8 cellular contexts compared by ENCODE assay signal in the genomic region with DNA sequence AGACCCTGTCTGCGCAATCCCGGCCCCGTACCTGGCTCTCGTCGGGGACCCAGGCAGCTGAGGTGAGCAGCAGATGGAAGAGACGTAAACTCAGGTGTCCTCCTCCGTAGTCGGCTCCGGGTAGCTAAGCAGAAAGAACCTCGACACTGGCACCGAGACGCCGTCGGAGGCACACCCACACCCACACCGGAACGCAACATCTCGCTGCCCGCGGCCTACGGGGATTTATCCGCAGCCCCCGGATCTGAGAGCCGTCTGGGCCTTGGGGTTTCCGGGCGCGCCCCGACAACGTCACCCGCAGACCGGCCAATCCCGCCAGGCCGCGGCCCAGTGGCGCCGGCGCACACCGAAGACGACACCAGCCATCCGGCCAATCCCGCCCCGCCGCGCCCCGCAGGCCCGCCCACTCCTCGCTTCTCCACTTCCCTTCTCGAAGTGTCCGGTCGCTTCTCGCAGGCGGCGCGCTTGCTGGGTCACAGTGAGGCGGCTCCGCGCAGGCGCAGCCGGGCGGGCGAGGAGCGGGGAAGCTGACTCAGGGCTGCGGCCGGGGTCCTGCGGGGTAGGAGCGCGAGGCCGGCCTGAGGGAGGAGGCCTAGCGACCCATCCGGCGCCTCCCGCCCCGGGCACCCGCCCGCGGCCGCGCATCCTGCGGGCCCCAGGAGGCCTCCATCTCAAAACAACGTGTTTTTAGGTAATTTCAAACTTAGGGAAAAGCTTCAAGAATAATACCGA. TPM values are rescaled to one million over a fixed set of nuclear protein-coding genes. Genes with fewer than 3 reads are reported as not detected.
A peak's percentile ranks its signal among the peaks of the same experiment; 100 is the strongest.
DNase-seq lines count a peak whose midpoint lies in the region; ATAC-seq, FAIRE-seq and TF ChIP-seq lines count a peak whose summit lies in the region.

Gene ZFAND2A (minus strand): TSS at position 264 of the 732 bp plus-strand sequence. CDS start 1,984 bp downstream, outside the sequence.

- no peaks in the 10 kb centered on the region for H3K9me3 ChIP-seq in DND-41 (ENCODE audit: insufficient read depth, low read length, severe bottlenecking)
- H3K9me3 ChIP-seq in Karpas-422 (ENCODE audit: low read length), result no peaks in the 10 kb centered on the region
- no peaks in the 10 kb centered on the region for H3K9me3 ChIP-seq in esophagus muscularis mucosa

- H2AFZ ChIP-seq in DND-41 (ENCODE audit: low read depth, low read length) (peak within 1 kb of the TSS; percentile 87), Karpas-422 (ENCODE audit: low read length) (0 out of 2 replicates have a peak within 1 kb of the TSS, but pooled peaks have one; percentile 38)

- H3K27me3 ChIP-seq in DND-41 (ENCODE audit: insufficient read depth, low read length, poor library complexity) (no peaks in the 10 kb centered on the region), Karpas-422 (ENCODE audit: low read length) (no peaks in the 10 kb centered on the region), esophagus muscularis mucosa (no peaks in the 10 kb centered on the region)

- intact Hi-C loops in esophagus muscularis mucosa (cut with DNase I), result no loop called here

- peaks cover 50% of the 10 kb centered on the region for H3K79me2 ChIP-seq in DND-41 (ENCODE audit: insufficient read depth, low read length)
- H3K79me2 ChIP-seq in Karpas-422 (ENCODE audit: low read length), result peaks cover 44% of the 10 kb centered on the region

- WGBS in esophagus muscularis mucosa, result 0% methylated on average over 2 of the region's 80 CpGs

- H3K27ac ChIP-seq in DND-41 (ENCODE audit: low read length) (peak within 1 kb of the TSS; percentile 84), Karpas-422 (ENCODE audit: low read length) (peak within 1 kb of the TSS; percentile 74), esophagus muscularis mucosa (replicated peaks in 1 of 4) (peak within 1 kb of the TSS; percentile 91 to 98 (median 96))

- peak within 1 kb of the TSS; percentile 91 for H3K4me3 Mint-ChIP-seq in activated T-cell treated with anti-CD3 and anti-CD28 coated beads, Interleukin-2, amount 50 U/mL, for 72 hours

- no peaks in the 10 kb centered on the region for H3K9me2 ChIP-seq in Karpas-422 (replicated peaks; ENCODE audit: insufficient read depth, low read length)

- no peak for TF ChIP-seq EP300 in esophagus muscularis mucosa (IDR thresholded peaks at IDR 0.05)

- H4K20me1 ChIP-seq in DND-41 (ENCODE audit: insufficient read depth, low read length), result peaks cover 14% of the 10 kb centered on the region; the same call in 1 of the 2 replicates
- peaks cover 7% of the 10 kb centered on the region; the same call in 1 of the 2 replicates for H4K20me1 ChIP-seq in Karpas-422 (ENCODE audit: insufficient read depth, low read depth, low read length)

- H3K4me2 ChIP-seq in DND-41 (ENCODE audit: insufficient read depth, low read length) (peak within 1 kb of the TSS; percentile 95), Karpas-422 (ENCODE audit: low read depth, low read length, poor library complexity, severe bottlenecking) (peak within 1 kb of the TSS; percentile 77)

- peaks cover 25% of the 10 kb centered on the region for H3K4me1 Mint-ChIP-seq in activated T-cell treated with anti-CD3 and anti-CD28 coated beads, Interleukin-2, amount 50 U/mL, for 72 hours (ENCODE audit: low read depth)

- ATAC-seq in DND-41 (ENCODE audit: insufficient read depth, low read depth) (peak; percentile 97), GM21825 (IDR thresholded peaks at IDR 0.05; ENCODE audit: unreplicated experiment) (peak; percentile 91)
- ATAC-seq in activated T-cell treated with anti-CD3 and anti-CD28 coated beads, Interleukin-2, amount 50 U/mL, for 72 hours (replicated peaks in 1 of 2), result peak; percentile 96 to 97

- peaks cover 0 to 3% of the 10 kb centered on the region in 2 donors for H3K36me3 Mint-ChIP-seq in activated T-cell treated with anti-CD3 and anti-CD28 coated beads, Interleukin-2, amount 50 U/mL, for 72 hours (ENCODE audit: insufficient read depth in 2 of 2)

- FAIRE-seq in RCC 7860 (lab: Jason Lieb, UNC), result no peak

- no peaks in the 10 kb centered on the region for H3K9me3 Mint-ChIP-seq in activated T-cell treated with anti-CD3 and anti-CD28 coated beads, Interleukin-2, amount 50 U/mL, for 72 hours

- H3K4me1 ChIP-seq in DND-41 (ENCODE audit: insufficient read depth, low read length) (peaks cover 34% of the 10 kb centered on the region), Karpas-422 (ENCODE audit: low read length) (peaks cover 24% of the 10 kb centered on the region), esophagus muscularis mucosa (peaks cover 23 to 36% (median 29%) of the 10 kb centered on the region in 4 donors)

- H3K36me3 ChIP-seq in DND-41 (ENCODE audit: insufficient read depth, low read length) (peaks cover 51% of the 10 kb centered on the region), Karpas-422 (ENCODE audit: insufficient read depth, low read length) (peaks cover 4% of the 10 kb centered on the region), esophagus muscularis mucosa (peaks cover 8 to 57% (median 51%) of the 10 kb centered on the region in 4 donors)

- TF ChIP-seq CTCF in DND-41 (IDR thresholded peaks at IDR 0.05; ENCODE audit: borderline replicate concordance, extremely low read depth, low read length, poor library complexity, severe bottlenecking) (no peak), esophagus muscularis mucosa (IDR thresholded peaks at IDR 0.05) (peak in 1 of 3 experiments; percentile 27)

- TF ChIP-seq POLR2A in esophagus muscularis mucosa (IDR thresholded peaks at IDR 0.05; ENCODE audit: low read depth), result peak; percentile 69

- no peaks in the 10 kb centered on the region for H3K27me3 Mint-ChIP-seq in activated T-cell treated with anti-CD3 and anti-CD28 coated beads, Interleukin-2, amount 50 U/mL, for 72 hours (ENCODE audit: low read depth)

- DNase-seq in DND-41 (peak; percentile 98), Karpas-422 (peak; percentile 98), RCC 7860 (ENCODE audit: low spot score) (peak; percentile 92), esophagus muscularis mucosa (ENCODE audit: extremely low spot score) (peak; percentile 99), myocyte (ENCODE audit: low read depth) (peak; percentile 99)
- peak; percentile 100 for DNase-seq in activated T-cell treated with anti-CD3 and anti-CD28 coated beads, Interleukin-2, amount 50 U/mL, for 72 hours
- peak; percentile 97 to 99 for DNase-seq in stimulated activated CD8-positive, alpha-beta memory T cell treated with anti-CD3 and anti-CD28 coated beads, Interleukin-7, amount 100 ng/mL, for 4 hours (ENCODE audit: low read depth in 2 of 2)

- H3K27ac Mint-ChIP-seq in activated T-cell treated with anti-CD3 and anti-CD28 coated beads, Interleukin-2, amount 50 U/mL, for 72 hours, result peak within 1 kb of the TSS; percentile 92

- peak within 1 kb of the TSS; percentile 91 for H3K9ac ChIP-seq in DND-41 (ENCODE audit: low read depth, low read length)
- peak within 1 kb of the TSS; percentile 99 for H3K9ac ChIP-seq in Karpas-422 (ENCODE audit: low read length)

- H3K4me3 ChIP-seq in DND-41 (ENCODE audit: low read depth in 1 of 2, low read length in 2 of 2) (peak within 1 kb of the TSS; percentile 72 to 98), Karpas-422 (ENCODE audit: low read length) (peak within 1 kb of the TSS; percentile 96), esophagus muscularis mucosa (peak within 1 kb of the TSS; percentile 70 to 93 (median 86))

RNA-seq across cellular contexts. Expression of gene ZFAND2A, which starts in this region (rescaled TPM):
- 5.2 and 11.5 TPM in 2 replicates for total RNA-seq in Karpas-422 (2014; rRNA removed; shearing (Covaris generic); ENCODE audit: low replicate concordance)
- 10 to 100 TPM; 62.2 to 71.3 TPM for total RNA-seq in activated T-cell treated with anti-CD3 and anti-CD28 coated beads, Interleukin-2, amount 50 U/mL, for 72 hours
- total RNA-seq in esophagus muscularis mucosa, result 10 to 100 TPM; 24.3 to 27.5 (median 25.5) TPM
- total RNA-seq in myocyte, result 11.7 and 16.7 TPM in 2 replicates
- 42.5 TPM for polyA plus RNA-seq in myocyte (2012)

Comparison
In these comparisons a context has a peak if more than half of its experiments do, and no peak if none do; other contexts are left out.
1. Peak in every context shown above with its lines: DNase-seq, ATAC-seq, H3K4me3 ChIP-seq and H3K27ac ChIP-seq.